20 cellular contexts compared by ENCODE assay signal in genomic region chr7:50556247-50556976, GRCh38. TPM values are rescaled to one million over a fixed set of nuclear protein-coding genes. Genes with fewer than 3 reads are reported as not detected.
DNase-seq lines count a peak whose midpoint lies in the region; ATAC-seq and TF ChIP-seq lines count a peak whose summit lies in the region.
"Had no signal": no experiment of that assay in that cellular context is flagged by ENCODE, and none has a peak within 500 bp of the region (broad histone marks: within the 10 kb centered on the region; RNA-seq: fewer than 3 reads in every experiment).

No MANE protein-coding gene starts in this region.

- H3K36me3 ChIP-seq in mammary epithelial cell (ENCODE audit: insufficient read depth, low read length) = no peaks in the 10 kb centered on the region
- H3K36me3 ChIP-seq in upper lobe of right lung = no peaks in the 10 kb centered on the region
- no peaks in the 10 kb centered on the region for H3K36me3 ChIP-seq in CD4-positive, alpha-beta memory T cell (ENCODE audit: insufficient read depth, low read length)
- no peaks in the 10 kb centered on the region for H3K36me3 ChIP-seq in endodermal cell (ENCODE audit: control insufficient read depth, insufficient read depth, low read length)
- H3K36me3 ChIP-seq: neutrophil had no signal

- H3K79me2 ChIP-seq in mammary epithelial cell (ENCODE audit: insufficient read depth, low read length) = no peaks in the 10 kb centered on the region

- dilution Hi-C loops in mammary epithelial cell (cut with HindIII; ENCODE audit: low sequenced_read_pairs) = no loop called here

- 63% methylated on average over 8 of the region's 8 CpGs for WGBS in mammary epithelial cell (ENCODE audit: low coverage, missing lambda C conversion rate)
- WGBS in endodermal cell (ENCODE audit: insufficient coverage in 1 of 2, insufficient read length in 1 of 2), 2 experiments = 75 to 76% methylated on average over 4 to 8 of the region's 8 CpGs

- no peak overlapping the region for H3K9ac ChIP-seq in mammary epithelial cell (ENCODE audit: insufficient read depth, low read length)
- H3K9ac ChIP-seq in endodermal cell (ENCODE audit: extremely low read depth, low read length, poor library complexity, severe bottlenecking) = no peak overlapping the region

- H3K4me3 ChIP-seq in mammary epithelial cell (replicated peaks in 1 of 3; ENCODE audit: insufficient read depth in 1 of 3, low read depth in 2 of 3, low read length in 3 of 3) (no peak overlapping the region), epithelial cell of esophagus (ENCODE audit: low read length) (no peak overlapping the region), upper lobe of right lung (no peak overlapping the region), endodermal cell (ENCODE audit: low read length) (no peak overlapping the region)
- no peak overlapping the region for H3K4me3 ChIP-seq in CD4-positive, alpha-beta memory T cell (ENCODE audit: low read length in 2 of 2)
- H3K4me3 ChIP-seq: K562 had no signal

- H3K27me3 Mint-ChIP-seq in MCF 10A (ENCODE audit: insufficient read depth, unreplicated experiment) (peaks cover 25% of the 10 kb centered on the region), endodermal cell (ENCODE audit: insufficient read depth) (peaks cover 2% of the 10 kb centered on the region)
- peaks cover 18 to 26% of the 10 kb centered on the region in 2 donors for H3K27me3 Mint-ChIP-seq in CD4-positive, alpha-beta memory T cell

- no peak overlapping the region for H3K27ac ChIP-seq in mammary epithelial cell (ENCODE audit: insufficient read depth, low read depth, low read length)
- H3K27ac ChIP-seq in upper lobe of right lung = no peak overlapping the region
- no peak overlapping the region for H3K27ac ChIP-seq in CD4-positive, alpha-beta memory T cell (ENCODE audit: low read depth, low read length)
- H3K27ac ChIP-seq in endodermal cell (ENCODE audit: low read depth, low read length) = no peak overlapping the region
- H3K27ac ChIP-seq: C4-2B, HL-60, neutrophil had no signal

- H3K4me3 Mint-ChIP-seq in MCF 10A (ENCODE audit: unreplicated experiment) = no peak overlapping the region
- no peak overlapping the region for H3K4me3 Mint-ChIP-seq in CD4-positive, alpha-beta memory T cell
- H3K4me3 Mint-ChIP-seq in endodermal cell = no peak overlapping the region
- H3K4me3 Mint-ChIP-seq: activated CD4-positive, alpha-beta T cell treated with anti-CD3 and anti-CD28 coated beads for 36 hours had no signal

- H3K4me2 ChIP-seq in mammary epithelial cell (ENCODE audit: insufficient read depth, low read depth, low read length) = no peak overlapping the region

- H3K4me1 ChIP-seq in mammary epithelial cell (ENCODE audit: insufficient read depth, low read length) (no peaks in the 10 kb centered on the region), upper lobe of right lung (peaks cover 5% of the 10 kb centered on the region), endodermal cell (ENCODE audit: control insufficient read depth, insufficient read depth, low read length) (peaks cover 6% of the 10 kb centered on the region)
- H3K4me1 ChIP-seq in CD4-positive, alpha-beta memory T cell (ENCODE audit: insufficient read depth, low read length) = no peaks in the 10 kb centered on the region

- H3K9me3 ChIP-seq in mammary epithelial cell (replicated peaks; ENCODE audit: insufficient read depth, low read length) = no peaks in the 10 kb centered on the region
- H3K9me3 ChIP-seq in upper lobe of right lung = no peaks in the 10 kb centered on the region
- no peaks in the 10 kb centered on the region for H3K9me3 ChIP-seq in CD4-positive, alpha-beta memory T cell (ENCODE audit: control insufficient read depth in 1 of 2, low read length in 2 of 2)
- no peaks in the 10 kb centered on the region for H3K9me3 ChIP-seq in endodermal cell (ENCODE audit: control insufficient read depth, low read length)
- H3K9me3 ChIP-seq: neutrophil had no signal

- POLR2A ChIA-PET in MCF 10A (lab: Yijun Ruan, JAX) = no interaction called here
- POLR2A ChIA-PET in CD4-positive, alpha-beta memory T cell (lab: Charles Lee; ENCODE audit: partially characterized antibody) = no interaction called here

- TF ChIP-seq CTCF in MCF 10A (IDR thresholded peaks at IDR 0.05; ENCODE audit: unreplicated experiment) (no peak), mammary epithelial cell (conservative IDR thresholded peaks at IDR 0.05 in 1 of 2, IDR thresholded peaks at IDR 0.05 in 1 of 2; ENCODE audit: extremely low read depth in 1 of 2, insufficient read depth in 1 of 2, low read depth in 1 of 2, low read length in 2 of 2) (no peak), epithelial cell of esophagus (IDR thresholded peaks at IDR 0.05; ENCODE audit: insufficient read depth, low read depth, low read length, missing control alignments) (no peak), upper lobe of right lung (IDR thresholded peaks at IDR 0.05) (no peak), endodermal cell (conservative IDR thresholded peaks at IDR 0.05) (no peak)

- DNase-seq in MCF 10A (ENCODE audit: unreplicated experiment) = peak; percentile 23
- DNase-seq in mammary epithelial cell = no peak
- DNase-seq in epithelial cell of esophagus (ENCODE audit: low read depth) = peak; percentile 7
- DNase-seq in myocyte (ENCODE audit: low read depth) = peak; percentile 38
- DNase-seq in upper lobe of right lung = no peak
- DNase-seq in CD4-positive, alpha-beta memory T cell = no peak
- no peak for DNase-seq in GM19238 (ENCODE audit: insufficient read length, low spot score)
- no peak for DNase-seq in endodermal cell
- DNase-seq: activated CD4-positive, alpha-beta T cell treated with anti-CD3 and anti-CD28 coated beads for 36 hours; activated effector memory CD4-positive, alpha-beta T cell treated with Interleukin-2 at 50 U/mL for 16 hours; anterior cingulate cortex; mesendoderm; NCI-H2171; NCI-H82 had no signal

- no peaks in the 10 kb centered on the region for H3K9me3 Mint-ChIP-seq in MCF 10A (ENCODE audit: unreplicated experiment)
- H3K9me3 Mint-ChIP-seq in CD4-positive, alpha-beta memory T cell = peaks cover 0 to 3% (median 0%) of the 10 kb centered on the region in 8 donors
- H3K9me3 Mint-ChIP-seq in endodermal cell = no peaks in the 10 kb centered on the region

- H3K27me3 ChIP-seq in mammary epithelial cell (ENCODE audit: insufficient read depth, low read length) (peaks cover 4% of the 10 kb centered on the region), upper lobe of right lung (no peaks in the 10 kb centered on the region), endodermal cell (ENCODE audit: control insufficient read depth, insufficient read depth, low read length, poor library complexity, severe bottlenecking) (peaks cover 6% of the 10 kb centered on the region)
- peaks cover 5% of the 10 kb centered on the region for H3K27me3 ChIP-seq in CD4-positive, alpha-beta memory T cell (ENCODE audit: insufficient read depth, low read length)

- H3K4me1 Mint-ChIP-seq in MCF 10A (ENCODE audit: insufficient read depth, unreplicated experiment) = peaks cover 6% of the 10 kb centered on the region
- no peaks in the 10 kb centered on the region for H3K4me1 Mint-ChIP-seq in CD4-positive, alpha-beta memory T cell
- H3K4me1 Mint-ChIP-seq in endodermal cell = peaks cover 9% of the 10 kb centered on the region
- H3K4me1 Mint-ChIP-seq: activated CD4-positive, alpha-beta T cell treated with anti-CD3 and anti-CD28 coated beads for 36 hours had no signal

- no peak overlapping the region for H2AFZ ChIP-seq in mammary epithelial cell (ENCODE audit: low read depth, low read length)

- intact Hi-C loops in MCF 10A (cut with micrococcal nuclease) (no loop called here), mammary epithelial cell (cut with micrococcal nuclease) (no loop called here), upper lobe of right lung (cut with DNase I) (no loop called here)
- intact Hi-C loops in CD4-positive, alpha-beta memory T cell (cut with micrococcal nuclease) = no loop called here

- CTCF ChIA-PET in MCF 10A (lab: Yijun Ruan, JAX) (interaction anchor here (1.9 kb wide), 1 partner anchor 88 kb away, joined by 6 read pairs; no protein-coding TSS in a partner anchor), mammary epithelial cell (lab: Charles Lee; ENCODE audit: low non-redundant PET) (no interaction called here)
- CTCF ChIA-PET in CD4-positive, alpha-beta memory T cell (lab: Charles Lee; ENCODE audit: partially characterized antibody) = interaction anchor here (1.2 kb wide), 1 partner anchor 9 kb away, joined by 5 read pairs; the partner anchor contains the start of gene DDC

- ATAC-seq in upper lobe of right lung = peak; percentile 15
- ATAC-seq: activated CD4-positive, alpha-beta T cell treated with anti-CD3 and anti-CD28 coated beads for 36 hours; K562 had no signal

- H3K27ac Mint-ChIP-seq in MCF 10A (ENCODE audit: low read depth, unreplicated experiment) (no peak overlapping the region), endodermal cell (no peak overlapping the region)
- H3K27ac Mint-ChIP-seq in CD4-positive, alpha-beta memory T cell = no peak overlapping the region
- H3K27ac Mint-ChIP-seq: activated CD4-positive, alpha-beta T cell treated with anti-CD3 and anti-CD28 coated beads for 36 hours had no signal

- BruUV-seq in MCF 10A (replicated peaks; lab: Mats Ljungman, UMichigan) (no TSS peak), mammary epithelial cell (replicated peaks; lab: Mats Ljungman, UMichigan) (no TSS peak)

- H4K20me1 ChIP-seq in mammary epithelial cell (ENCODE audit: insufficient read depth, low read length) = no peaks in the 10 kb centered on the region

- in situ Hi-C loops in mammary epithelial cell (cut with MboI; ENCODE audit: low sequenced_read_pairs in 2 of 2) = no loop called here

- peaks cover 6% of the 10 kb centered on the region for H3K36me3 Mint-ChIP-seq in MCF 10A (ENCODE audit: insufficient read depth, unreplicated experiment)
- H3K36me3 Mint-ChIP-seq in CD4-positive, alpha-beta memory T cell = no peaks in the 10 kb centered on the region
- no peaks in the 10 kb centered on the region for H3K36me3 Mint-ChIP-seq in endodermal cell (ENCODE audit: low read depth)

RNA-seq across cellular contexts. Expression of gene DDC, which starts 8.8 kb away (rescaled TPM):
- total RNA-seq in MCF 10A (2022) = 0.64 and 0.79 TPM in 2 replicates
- not detected for total RNA-seq in mammary epithelial cell
- polyA plus RNA-seq in mammary epithelial cell = not detected
- not detected for polyA minus RNA-seq in mammary epithelial cell
- not detected in 2 replicates for total RNA-seq in myocyte
- polyA plus RNA-seq in myocyte (2012) = not detected
- total RNA-seq in upper lobe of right lung = 3.1 TPM
- total RNA-seq in CD4-positive, alpha-beta memory T cell = not detected
- polyA plus RNA-seq in CD4-positive, alpha-beta memory T cell = not detected
- total RNA-seq in endodermal cell = 1 to 10 TPM; 1.1 TPM
- 2.1 TPM for polyA plus RNA-seq in endodermal cell (2013, experiment 1 of 2)
- 1.4 TPM for polyA plus RNA-seq in endodermal cell (2013, experiment 2 of 2)
- total RNA-seq: endothelial cell of umbilical vein, H4, K562 had no signal
- polyA plus RNA-seq: endothelial cell of umbilical vein, K562 had no signal

Comparison
In these comparisons a context has a peak if more than half of its experiments do, and no peak if none do; other contexts are left out.
1. DNase-seq: peak in MCF 10A (single experiment), epithelial cell of esophagus (single experiment) and myocyte (single experiment); none in mammary epithelial cell (single experiment), upper lobe of right lung (single experiment), CD4-positive, alpha-beta memory T cell (0 of 5), GM19238 (single experiment) and endodermal cell (single experiment).